In genomic region chr9:116717150-116717549, GRCh38 we compare ENCODE assay signal across 23 cellular contexts. TPM values are rescaled to one million over a fixed set of nuclear protein-coding genes. Genes with fewer than 3 reads are reported as not detected.
A peak's percentile ranks its signal among the peaks of the same experiment; 100 is the strongest.
DNase-seq lines count a peak whose midpoint lies in the region; ATAC-seq and TF ChIP-seq lines count a peak whose summit lies in the region.
"Had no signal": no experiment of that assay in that cellular context is flagged by ENCODE, and none has a peak within 500 bp of the region (broad histone marks: within the 10 kb centered on the region; RNA-seq: fewer than 3 reads in every experiment).

No MANE protein-coding gene starts in this region.

- intact Hi-C loops in left cardiac atrium (cut with DNase I): no loop called here
- intact Hi-C loops in Right ventricle myocardium superior (cut with DNase I): no loop called here
- intact Hi-C loops in upper lobe of right lung (cut with DNase I): no loop called here

- ATAC-seq in left cardiac atrium: peak; percentile 59 to 68
- ATAC-seq in Right ventricle myocardium superior (ENCODE audit: poor library complexity): no peak
- no peak for ATAC-seq in GM18870 (IDR thresholded peaks at IDR 0.05; ENCODE audit: unreplicated experiment)
- ATAC-seq in HG02884 (IDR thresholded peaks at IDR 0.05; ENCODE audit: unreplicated experiment): no peak
- no peak for ATAC-seq in upper lobe of right lung
- ATAC-seq in HG03460 (IDR thresholded peaks at IDR 0.05; ENCODE audit: unreplicated experiment): no peak

- H3K27me3 ChIP-seq in upper lobe of right lung: no peaks in the 10 kb centered on the region
- H3K27me3 ChIP-seq: spleen, transverse colon had no signal

- H3K9me3 ChIP-seq in upper lobe of right lung: no peaks in the 10 kb centered on the region
- H3K9me3 ChIP-seq: left ventricle myocardium inferior, spleen, transverse colon had no signal

- no peaks in the 10 kb centered on the region for H3K4me1 ChIP-seq in upper lobe of right lung
- H3K4me1 ChIP-seq: left ventricle myocardium inferior, spleen, transverse colon had no signal

- no peaks in the 10 kb centered on the region for H3K36me3 ChIP-seq in upper lobe of right lung
- H3K36me3 ChIP-seq: HAP-1, left ventricle myocardium inferior, spleen, transverse colon had no signal

- no peak for TF ChIP-seq CTCF in upper lobe of right lung (IDR thresholded peaks at IDR 0.05)

- no peak overlapping the region for H3K4me3 ChIP-seq in upper lobe of right lung
- H3K4me3 ChIP-seq: HAP-1, left ventricle myocardium inferior, spleen, transverse colon had no signal

- H3K27ac ChIP-seq in upper lobe of right lung: no peak overlapping the region
- H3K27ac ChIP-seq: left ventricle myocardium inferior, spleen, transverse colon, WERI-Rb-1 had no signal

- DNase-seq in left cardiac atrium (no peak), Right ventricle myocardium superior (no peak), RPMI7951 (ENCODE audit: low read depth) (peak; percentile 33), fibroblast of the conjunctiva (ENCODE audit: low read depth) (peak; percentile 27), upper lobe of right lung (no peak)
- DNase-seq: activated CD4-positive, alpha-beta T cell treated with anti-CD3 and anti-CD28 coated beads for 48 hours; activated CD8-positive, alpha-beta memory T cell treated with anti-CD3 and anti-CD28 coated beads for 24 hours; activated T-cell treated with anti-CD3 and anti-CD28 coated beads for 4 hours; amygdala; glutamatergic neuron; left ventricle myocardium inferior; MV-4-11; NCI-H146; NCI-H446 treated with DMSO at 0.1 percent for 48 hours; NCI-H82; spleen; stimulated activated CD4-positive, alpha-beta T cell treated with anti-CD3 and anti-CD28 coated beads, Interleukin-4, amount 100 ng/mL, for 24 hours; transverse colon; WERI-Rb-1 had no signal

RNA-seq across cellular contexts. Expression of gene TRIM32, which starts 30.0 kb away (rescaled TPM):
- 10 to 100 TPM; 14.5 to 18.7 TPM for total RNA-seq in left cardiac atrium
- 15.2 TPM for total RNA-seq in Right ventricle myocardium superior
- 15.3 and 16.5 TPM in 2 replicates for total RNA-seq in RPMI7951 (2014; rRNA removed; shearing (Covaris generic))
- 21.2 TPM for total RNA-seq in upper lobe of right lung

Comparison
In these comparisons a context has a peak if more than half of its experiments do, and no peak if none do; other contexts are left out.
1. ATAC-seq: peak in left cardiac atrium (2 of 2); none in Right ventricle myocardium superior (single experiment), GM18870 (single experiment), HG02884 (single experiment), upper lobe of right lung (single experiment) and HG03460 (single experiment).
2. DNase-seq: peak in RPMI7951 (single experiment) and fibroblast of the conjunctiva (single experiment); none in left cardiac atrium (single experiment), Right ventricle myocardium superior (single experiment) and upper lobe of right lung (single experiment).